23 cellular contexts compared by ENCODE assay signal in genomic region chr16:46736695-46737094, GRCh38. TPM values are rescaled to one million over a fixed set of nuclear protein-coding genes. Genes with fewer than 3 reads are reported as not detected.
A peak's percentile ranks its signal among the peaks of the same experiment; 100 is the strongest.
DNase-seq lines count a peak whose midpoint lies in the region; ATAC-seq lines count a peak whose summit lies in the region.
"Had no signal": no experiment of that assay in that cellular context is flagged by ENCODE, and none has a peak within 500 bp of the region (broad histone marks: within the 10 kb centered on the region; RNA-seq: fewer than 3 reads in every experiment).

No MANE protein-coding gene starts in this region.

- no peaks in the 10 kb centered on the region for H3K27me3 ChIP-seq in right cardiac atrium (ENCODE audit: control insufficient read depth, insufficient read depth)
- H3K27me3 ChIP-seq: pancreas, transverse colon had no signal

- DNase-seq in EL: peak; percentile 13
- peak; percentile 34 for DNase-seq in NCI-H226
- no peak for DNase-seq in right cardiac atrium
- peak; percentile 49 for DNase-seq in posterior vena cava (ENCODE audit: low spot score)
- DNase-seq in activated CD4-positive, alpha-beta T cell treated with anti-CD3 and anti-CD28 coated beads, Interleukin-2, amount 50 U/mL, for 1 hour: no peak
- DNase-seq: activated naive CD4-positive, alpha-beta T cell treated with anti-CD3 and anti-CD28 coated beads, Interleukin-2, amount 10 ng/mL, durations not matched to agents 7 days and 5 days; activated T-cell treated with anti-CD3 and anti-CD28 coated beads, Interleukin-2, amount 50 U/mL, for 24 hours; anterior cingulate cortex; CD8-positive, alpha-beta T cell; DMS79; HCEC 1CT; immature natural killer cell; NCI-H1105 treated with DMSO at 0.1 percent for 48 hours; NCI-H2081 treated with DMSO at 0.1 percent for 48 hours; NCI-H446 treated with DMSO at 0.1 percent for 48 hours; pancreas; stimulated activated CD4-positive, alpha-beta T cell treated with anti-CD3 and anti-CD28 coated beads, Interleukin-2, amount 100 ng/mL, for 24 hours; stimulated activated naive CD8-positive, alpha-beta T cell treated with anti-CD3 and anti-CD28 coated beads, Interleukin-15, Interleukin-2, amounts not matched to agents 100 U/mL and 50 U/mL, for 24 hours; T-helper 9 cell; transverse colon had no signal

- intact Hi-C loops in right cardiac atrium (cut with DNase I): no loop called here
- intact Hi-C loops in posterior vena cava (cut with DNase I): no loop called here

- H3K27ac ChIP-seq in right cardiac atrium (ENCODE audit: low read length): peak overlapping the region; percentile 14
- H3K27ac ChIP-seq: pancreas, transverse colon had no signal

- ATAC-seq in right cardiac atrium (peak in 1 of 2 donors; percentile 2), HG03432 (IDR thresholded peaks at IDR 0.05; ENCODE audit: unreplicated experiment) (no peak), GM21515 (IDR thresholded peaks at IDR 0.05; ENCODE audit: unreplicated experiment) (no peak), HG03108 (IDR thresholded peaks at IDR 0.05; ENCODE audit: unreplicated experiment) (no peak)
- ATAC-seq: CD8-positive, alpha-beta T cell; pancreas; stimulated activated naive CD8-positive, alpha-beta T cell treated with anti-CD3 and anti-CD28 coated beads, Interleukin-15, Interleukin-2, amounts not matched to agents 100 U/mL and 50 U/mL, for 24 hours had no signal

- H3K4me3 ChIP-seq in right cardiac atrium (ENCODE audit: low read length): no peak overlapping the region
- H3K4me3 ChIP-seq: pancreas, transverse colon had no signal

- no peaks in the 10 kb centered on the region for H3K4me1 ChIP-seq in right cardiac atrium (ENCODE audit: control insufficient read depth, insufficient read depth, low read length)
- H3K4me1 ChIP-seq: pancreas, transverse colon had no signal

- whole genome bisulfite sequencing in right cardiac atrium: 47% methylated on average over 12 of the region's 12 CpGs

- no peaks in the 10 kb centered on the region for H3K9me3 ChIP-seq in right cardiac atrium (ENCODE audit: control insufficient read depth, low read length)
- H3K9me3 ChIP-seq: pancreas, transverse colon had no signal

RNA-seq across cellular contexts. Expression of gene MYLK3, which starts 11.4 kb away (rescaled TPM):
- total RNA-seq in right cardiac atrium: 100 to 1,000 TPM; 285 to 543 (median 321) TPM
- 143 TPM for polyA plus RNA-seq in right cardiac atrium
- total RNA-seq in posterior vena cava: under 1 TPM; 0.29 to 0.97 TPM
- total RNA-seq: CD8-positive, alpha-beta T cell; transverse colon had no signal
- polyA plus RNA-seq: immature natural killer cell had no signal

RNA-seq across cellular contexts. Expression of gene ORC6, which starts 47.2 kb away (rescaled TPM):
- total RNA-seq in right cardiac atrium: 1 to 10 TPM; 2.5 to 7.2 (median 4.6) TPM
- 3.1 TPM for polyA plus RNA-seq in right cardiac atrium
- 1 to 10 TPM; 1.0 to 2.0 TPM for total RNA-seq in posterior vena cava

RNA-seq across cellular contexts. Expression of gene VPS35, which starts 47.7 kb away (rescaled TPM):
- total RNA-seq in right cardiac atrium (10 to 100 TPM; 77.5 to 94.2 (median 84.9) TPM), posterior vena cava (10 to 100 TPM; 75.1 to 78.7 TPM)
- polyA plus RNA-seq in right cardiac atrium: 26.7 TPM

Comparison
In these comparisons a context has a peak if more than half of its experiments do, and no peak if none do; other contexts are left out.
1. DNase-seq: peak in EL (single experiment), NCI-H226 (single experiment) and posterior vena cava (single experiment); none in right cardiac atrium (0 of 3) and activated CD4-positive, alpha-beta T cell treated with anti-CD3 and anti-CD28 coated beads, Interleukin-2, amount 50 U/mL, for 1 hour (single experiment).
2. RNA of gene MYLK3, which starts 11.4 kb away (total RNA-seq): 285 to 543 TPM in right cardiac atrium; 0.29 to 0.97 TPM in posterior vena cava; every median in the first group is over 100 times any median in the second.